In genomic region chr12:107873223-107873622, GRCh38 we compare ENCODE assay signal across 17 cellular contexts.
DNase-seq lines count a peak whose midpoint lies in the region; ATAC-seq and TF ChIP-seq lines count a peak whose summit lies in the region.
"Had no signal": no experiment of that assay in that cellular context is flagged by ENCODE, and none has a peak within 500 bp of the region (broad histone marks: within the 10 kb centered on the region; RNA-seq: fewer than 3 reads in every experiment).

No MANE protein-coding gene starts in this region.

- no peak for ATAC-seq in HG02588 (IDR thresholded peaks at IDR 0.05; ENCODE audit: unreplicated experiment)
- ATAC-seq in stimulated activated naive B cell treated with anti-CD40 and anti-IgM and Interleukin-4, amounts not matched to agents 10 μg/mL and 1 μg/mL and 100 μg/mL, for 72 hours (replicated peaks): no peak
- ATAC-seq: T-helper 17 cell had no signal

- no peak overlapping the region for H3K27ac ChIP-seq in WERI-Rb-1
- H3K27ac ChIP-seq: BLaER1 treated with 17β-estradiol and CSF1 and Interleukin-3, amounts not matched to agents 10 nM and 100 nM; Peyer's patch had no signal

- no peak overlapping the region for H3K4me3 Mint-ChIP-seq in stimulated activated naive B cell treated with anti-CD40 and anti-IgM and Interleukin-4, amounts not matched to agents 10 μg/mL and 1 μg/mL and 100 μg/mL, for 72 hours
- H3K4me3 Mint-ChIP-seq: HFFc6, T-helper 17 cell had no signal

- no peaks in the 10 kb centered on the region for H3K9me3 ChIP-seq in WERI-Rb-1 (ENCODE audit: severe bottlenecking)
- H3K9me3 ChIP-seq: BLaER1 treated with 17β-estradiol and CSF1 and Interleukin-3, amounts not matched to agents 10 nM and 100 nM; Peyer's patch had no signal

- in situ Hi-C loops in GM13977 (cut with MboI; ENCODE audit: low pct_unique_long_range_greater_than_20kb, low sequenced_read_pairs, unreplicated experiment): no loop called here

- peaks cover 10% of the 10 kb centered on the region for H3K27me3 ChIP-seq in WERI-Rb-1 (ENCODE audit: insufficient read depth, low read depth, severe bottlenecking)
- H3K27me3 ChIP-seq: BLaER1 treated with 17β-estradiol and CSF1 and Interleukin-3, amounts not matched to agents 10 nM and 100 nM; Peyer's patch had no signal

- peaks cover 0 to 2% of the 10 kb centered on the region in 2 donors for H3K4me1 Mint-ChIP-seq in stimulated activated naive B cell treated with anti-CD40 and anti-IgM and Interleukin-4, amounts not matched to agents 10 μg/mL and 1 μg/mL and 100 μg/mL, for 72 hours
- H3K4me1 Mint-ChIP-seq: T-helper 17 cell had no signal

- peaks cover 20 to 30% of the 10 kb centered on the region in 2 donors for H3K27me3 Mint-ChIP-seq in stimulated activated naive B cell treated with anti-CD40 and anti-IgM and Interleukin-4, amounts not matched to agents 10 μg/mL and 1 μg/mL and 100 μg/mL, for 72 hours

- DNase-seq in GM12864 (ENCODE audit: low read depth) (no peak), GM13977 (ENCODE audit: low spot score) (no peak), WERI-Rb-1 (no peak), iPS-NIHi7 (ENCODE audit: extremely low spot score) (peak; percentile 29), NCI-H345 (lab: John Stamatoyannopoulos, UW) (no peak)
- DNase-seq in stimulated activated naive B cell treated with anti-CD40 and anti-IgM and Interleukin-4, amounts not matched to agents 10 μg/mL and 1 μg/mL and 100 μg/mL, for 72 hours: no peak
- DNase-seq: DMS79 treated with DMSO at 0.1 percent for 48 hours, HFFc6, KG1, NCI-H1417 treated with DMSO at 0.1 percent for 48 hours, NCI-H2029, NCI-H226, NCI-H526 treated with DMSO at 0.1 percent for 48 hours, Peyer's patch, T-helper 17 cell had no signal

- TF ChIP-seq CTCF in GM12864 (IDR thresholded peaks at IDR 0.05; ENCODE audit: low read depth, low read length, missing control alignments) (peak; percentile 18), GM13977 (IDR thresholded peaks at IDR 0.05; ENCODE audit: extremely low read depth, insufficient read depth, missing control alignments) (peak; percentile 27), WERI-Rb-1 (IDR thresholded peaks at IDR 0.05; ENCODE audit: low read depth, low read length) (peak; percentile 22; the same call in 1 of the 2 replicates)

- H3K36me3 Mint-ChIP-seq in stimulated activated naive B cell treated with anti-CD40 and anti-IgM and Interleukin-4, amounts not matched to agents 10 μg/mL and 1 μg/mL and 100 μg/mL, for 72 hours: no peaks in the 10 kb centered on the region

- no peaks in the 10 kb centered on the region for H3K36me3 ChIP-seq in WERI-Rb-1
- H3K36me3 ChIP-seq: BLaER1 treated with 17β-estradiol and CSF1 and Interleukin-3, amounts not matched to agents 10 nM and 100 nM; Peyer's patch had no signal

- H3K9me3 Mint-ChIP-seq in stimulated activated naive B cell treated with anti-CD40 and anti-IgM and Interleukin-4, amounts not matched to agents 10 μg/mL and 1 μg/mL and 100 μg/mL, for 72 hours: no peaks in the 10 kb centered on the region

- H3K4me3 ChIP-seq in GM12864 (ENCODE audit: low read depth, low read length): no peak overlapping the region
- no peak overlapping the region for H3K4me3 ChIP-seq in WERI-Rb-1 (ENCODE audit: low read depth, low read length)
- H3K4me3 ChIP-seq: BLaER1 treated with 17β-estradiol and CSF1 and Interleukin-3, amounts not matched to agents 10 nM and 100 nM; Peyer's patch had no signal

- H3K27ac Mint-ChIP-seq in stimulated activated naive B cell treated with anti-CD40 and anti-IgM and Interleukin-4, amounts not matched to agents 10 μg/mL and 1 μg/mL and 100 μg/mL, for 72 hours: no peak overlapping the region
- H3K27ac Mint-ChIP-seq: HFFc6, T-helper 17 cell had no signal
